8 cellular contexts compared by ENCODE assay signal in the genomic region with DNA sequence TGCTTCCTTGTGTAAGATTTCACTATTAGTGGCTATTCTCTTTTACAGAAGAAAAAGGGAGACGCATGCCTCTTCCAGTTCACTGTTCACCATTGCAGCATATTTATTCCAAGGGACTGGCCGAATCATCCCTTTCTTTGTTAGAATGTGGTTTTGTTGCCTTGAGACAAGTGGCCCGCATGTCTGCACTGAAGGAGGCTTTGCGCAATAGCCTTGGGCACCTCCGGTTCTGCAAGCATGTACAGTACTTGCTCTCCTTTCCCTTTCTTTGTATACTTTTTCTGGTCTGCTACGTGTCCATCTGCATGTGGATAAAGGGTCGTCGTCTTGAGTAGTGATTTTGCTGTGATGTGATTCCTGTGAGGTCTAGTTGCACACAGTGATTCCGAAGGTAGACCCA. TPM values are rescaled to one million over a fixed set of nuclear protein-coding genes. Genes with fewer than 3 reads are reported as not detected.
DNase-seq lines count a peak whose midpoint lies in the region; ATAC-seq and TF ChIP-seq lines count a peak whose summit lies in the region.

No MANE protein-coding gene starts in this region.

- 30% methylated on average over 9 of the region's 9 CpGs for WGBS in smooth muscle cell (ENCODE audit: low lambda C conversion rate)

- DNase-seq in HAP-1 (ENCODE audit: low spot score in 2 of 2) (peak; percentile 13 to 54), SKM-1 (lab: John Stamatoyannopoulos, UW; ENCODE audit: unreplicated experiment) (peak; percentile 43), fibroblast of villous mesenchyme (ENCODE audit: low read depth) (peak; percentile 90), smooth muscle cell (lab: John Stamatoyannopoulos, UW; ENCODE audit: unreplicated experiment) (no peak), NCI-H82 treated with DMSO at 0.1 percent for 48 hours (lab: John Stamatoyannopoulos, UW; ENCODE audit: unreplicated experiment) (no peak), D341Med (ENCODE audit: low spot score) (no peak), mucosa of descending colon (no peak)

- peaks cover 40% of the 10 kb centered on the region for H3F3A ChIP-seq in smooth muscle cell (ENCODE audit: low read depth)

- intact Hi-C loops in mucosa of descending colon (cut with DNase I, micrococcal nuclease), result no loop called here

- H2AFZ ChIP-seq in smooth muscle cell (ENCODE audit: low read depth), result no peak overlapping the region

- H3K4me3 ChIP-seq in HAP-1, result no peak overlapping the region
- H3K4me3 ChIP-seq in fibroblast of villous mesenchyme (ENCODE audit: low read depth, low read length), result no peak overlapping the region
- no peak overlapping the region for H3K4me3 ChIP-seq in smooth muscle cell
- H3K4me3 ChIP-seq in mucosa of descending colon, result no peak overlapping the region

- peaks cover 9% of the 10 kb centered on the region for H4K20me1 ChIP-seq in smooth muscle cell (ENCODE audit: low read depth)

- no peak for ATAC-seq in GM19023 (IDR thresholded peaks at IDR 0.05; ENCODE audit: unreplicated experiment)
- no peak for ATAC-seq in mucosa of descending colon

- TF ChIP-seq CTCF in fibroblast of villous mesenchyme (IDR thresholded peaks at IDR 0.05; ENCODE audit: insufficient read depth, low read depth, low read length) (no peak), smooth muscle cell (IDR thresholded peaks at IDR 0.05; ENCODE audit: borderline replicate concordance, insufficient read depth, poor library complexity, severe bottlenecking) (no peak), mucosa of descending colon (IDR thresholded peaks at IDR 0.05) (no peak)

- H3K27ac ChIP-seq in smooth muscle cell (ENCODE audit: low read depth), result peak overlapping the region; percentile 96

- in situ Hi-C loops in HAP-1 (cut with MboI; ENCODE audit: low sequenced_read_pairs), result no loop called here

- peak overlapping the region; percentile 77 for H3K9ac ChIP-seq in smooth muscle cell (ENCODE audit: low read depth)

- peak overlapping the region; percentile 63 for H3K4me2 ChIP-seq in smooth muscle cell

- H3K4me1 ChIP-seq in HAP-1 (peaks cover 25% of the 10 kb centered on the region), smooth muscle cell (ENCODE audit: low read depth) (peaks cover 32% of the 10 kb centered on the region), mucosa of descending colon (ENCODE audit: low read depth) (peaks cover 36% of the 10 kb centered on the region)

- H3K27me3 ChIP-seq in HAP-1 (ENCODE audit: low read depth) (no peaks in the 10 kb centered on the region), smooth muscle cell (ENCODE audit: low read depth) (no peaks in the 10 kb centered on the region)

- H3K36me3 ChIP-seq in HAP-1 (replicated peaks), result no peaks in the 10 kb centered on the region
- H3K36me3 ChIP-seq in smooth muscle cell (ENCODE audit: low read depth), result no peaks in the 10 kb centered on the region
- H3K36me3 ChIP-seq in mucosa of descending colon (ENCODE audit: low read depth), result no peaks in the 10 kb centered on the region

- H3K79me2 ChIP-seq in smooth muscle cell (ENCODE audit: low read depth), result peaks cover 87% of the 10 kb centered on the region

- H3K9me3 ChIP-seq in HAP-1 (no peaks in the 10 kb centered on the region), smooth muscle cell (replicated peaks; ENCODE audit: low read depth) (no peaks in the 10 kb centered on the region), mucosa of descending colon (no peaks in the 10 kb centered on the region)

RNA-seq across cellular contexts. Expression of gene FLNB, which starts 43.0 kb away (rescaled TPM):
- total RNA-seq in fibroblast of villous mesenchyme (325 and 369 TPM in 2 replicates), smooth muscle cell (106 and 145 TPM in 2 replicates), mucosa of descending colon (100 to 1,000 TPM; 256 to 555 (median 357) TPM)
- 52.7 and 85.9 TPM in 2 replicates for polyA plus RNA-seq in smooth muscle cell

Comparison
In these comparisons a context has a peak if more than half of its experiments do, and no peak if none do; other contexts are left out.
1. DNase-seq: peak in HAP-1 (2 of 2), SKM-1 (single experiment) and fibroblast of villous mesenchyme (single experiment); none in smooth muscle cell (single experiment), NCI-H82 treated with DMSO at 0.1 percent for 48 hours (single experiment), D341Med (single experiment) and mucosa of descending colon (0 of 3).